Comparison of ENCODE assay signal across 1 cellular context in genomic region chr5:97179457-97179856, GRCh38. TPM values are rescaled to one million over a fixed set of nuclear protein-coding genes. Genes with fewer than 3 reads are reported as not detected.
"Had no signal": no experiment of that assay in that cellular context is flagged by ENCODE, and none has a peak within 500 bp of the region (broad histone marks: within the 10 kb centered on the region; RNA-seq: fewer than 3 reads in every experiment).

No MANE protein-coding gene starts in this region.

RNA-seq across cellular contexts. Expression of gene LIX1, which starts 37.0 kb away (rescaled TPM):
- total RNA-seq: GM12878 had no signal
